In genomic region chr11:67260885-67261634, GRCh38 we compare ENCODE assay signal across 8 cellular contexts. TPM values are rescaled to one million over a fixed set of nuclear protein-coding genes. Genes with fewer than 3 reads are reported as not detected.
DNase-seq lines count a peak whose midpoint lies in the region; ATAC-seq and TF ChIP-seq lines count a peak whose summit lies in the region.
"Not testable (repeated sequence)": the region's sequence is repeated elsewhere in the genome, so short reads cannot be mapped to it uniquely, and the experiment has no call there.

No MANE protein-coding gene starts in this region.

- H3K9me3 ChIP-seq in CD4-positive, alpha-beta T cell (ENCODE audit: control insufficient read depth, low read length); iPS-18c (ENCODE audit: control insufficient read depth, insufficient read depth, low read length); neuron (ENCODE audit: low read length); subcutaneous abdominal adipose tissue (ENCODE audit: control insufficient read depth in 5 of 5, low read length in 5 of 5): not testable (repeated sequence)

- peak overlapping the region in 3 of 5 donors; percentile 47 to 73 (median 60) for H3K9ac ChIP-seq in subcutaneous abdominal adipose tissue (ENCODE audit: low read length in 5 of 5)

- not testable (repeated sequence) for H3K9me3 Mint-ChIP-seq in CD4-positive, alpha-beta T cell; endothelial cell (ENCODE audit: unreplicated experiment)

- POLR2A ChIA-PET in CD4-positive, alpha-beta T cell (lab: Charles Lee), result interaction anchor here (1.2 to 3.1 kb wide), 7 partner anchors 16 to 176 kb away, joined by 4 to 28 read pairs (median 8); partner anchors contain the start of genes ANKRD13D and PTPRCAP

- H3K4me1 Mint-ChIP-seq in CD4-positive, alpha-beta T cell (ENCODE audit: low read depth), result peaks cover 51% of the 10 kb centered on the region
- peaks cover 24% of the 10 kb centered on the region for H3K4me1 Mint-ChIP-seq in endothelial cell (ENCODE audit: unreplicated experiment)

- not testable (repeated sequence) for H3K27me3 ChIP-seq in CD4-positive, alpha-beta T cell (ENCODE audit: control insufficient read depth, insufficient read depth, low read length); neuron (ENCODE audit: insufficient read depth, low read length); subcutaneous abdominal adipose tissue (ENCODE audit: control insufficient read depth in 5 of 5, insufficient read depth in 4 of 5, low read length in 5 of 5)

- H3K4me3 Mint-ChIP-seq in CD4-positive, alpha-beta T cell, result peak overlapping the region; percentile 72
- peak overlapping the region; percentile 42 for H3K4me3 Mint-ChIP-seq in endothelial cell (ENCODE audit: unreplicated experiment)

- not testable (repeated sequence) for H3K4me1 ChIP-seq in neuron (ENCODE audit: insufficient read depth, low read length)
- peaks cover 4 to 49% (median 28%) of the 10 kb centered on the region in 5 donors for H3K4me1 ChIP-seq in subcutaneous abdominal adipose tissue (ENCODE audit: control insufficient read depth in 5 of 5, insufficient read depth in 5 of 5, low read length in 5 of 5)

- intact Hi-C loops in CD4-positive, alpha-beta T cell (cut with DNase I, micrococcal nuclease), result not testable (repeated sequence)

- H3K36me3 Mint-ChIP-seq in CD4-positive, alpha-beta T cell (ENCODE audit: low read depth), result peaks cover 19% of the 10 kb centered on the region
- peaks cover 21% of the 10 kb centered on the region for H3K36me3 Mint-ChIP-seq in endothelial cell (ENCODE audit: low read depth, unreplicated experiment)

- H3K27ac ChIP-seq in CD4-positive, alpha-beta T cell (ENCODE audit: low read depth, low read length); subcutaneous abdominal adipose tissue (ENCODE audit: low read depth, low read length): not testable (repeated sequence)

- H3K27ac Mint-ChIP-seq in CD4-positive, alpha-beta T cell; endothelial cell (ENCODE audit: unreplicated experiment): not testable (repeated sequence)

- ATAC-seq in CD4-positive, alpha-beta T cell (ENCODE audit: poor library complexity), result not testable (repeated sequence)

- CTCF ChIA-PET in CD4-positive, alpha-beta T cell (lab: Charles Lee), result interaction anchor here (1.3 to 4.9 kb wide), 5 partner anchors 8 to 121 kb away, joined by 3 to 57 read pairs (median 6); no protein-coding TSS in a partner anchor

- H2AFZ ChIP-seq in neuron (ENCODE audit: low read depth, low read length), result not testable (repeated sequence)

- not testable (repeated sequence) for H3K36me3 ChIP-seq in neuron (ENCODE audit: insufficient read depth, low read length)
- peaks cover 0 to 13% (median 5%) of the 10 kb centered on the region in 5 donors for H3K36me3 ChIP-seq in subcutaneous abdominal adipose tissue (ENCODE audit: control insufficient read depth in 5 of 5, insufficient read depth in 5 of 5, low read length in 5 of 5)

- DNase-seq in CD4-positive, alpha-beta T cell, result peak in 3 of 10 experiments; percentile 12 to 41 (median 28)
- DNase-seq in LoVo (ENCODE audit: low spot score), result peak; percentile 51
- DNase-seq in SK-N-DZ (ENCODE audit: low spot score), result peak; percentile 68
- DNase-seq in activated naive CD4-positive, alpha-beta T cell treated with anti-CD3 and anti-CD28 coated beads, Interleukin-2, amount 50 U/mL, for 16 hours, result peak; percentile 46
- peak; percentile 63 for DNase-seq in endothelial cell (ENCODE audit: low spot score)

- H3K4me3 ChIP-seq in iPS-18c (ENCODE audit: insufficient read depth, low read depth, low read length) (peak overlapping the region; percentile 40), neuron (ENCODE audit: low read length) (peak overlapping the region; percentile 46), subcutaneous abdominal adipose tissue (ENCODE audit: low read depth in 1 of 5, low read length in 5 of 5) (peak overlapping the region; percentile 22 to 59 (median 55))

- TF ChIP-seq CTCF in CD4-positive, alpha-beta T cell (IDR thresholded peaks at IDR 0.05); endothelial cell (IDR thresholded peaks at IDR 0.05; ENCODE audit: unreplicated experiment): not testable (repeated sequence)

- H3K27me3 Mint-ChIP-seq in CD4-positive, alpha-beta T cell, result not testable (repeated sequence)
- H3K27me3 Mint-ChIP-seq in endothelial cell (ENCODE audit: unreplicated experiment), result peaks cover 19% of the 10 kb centered on the region

RNA-seq across cellular contexts. Expression of gene GRK2, which starts 5.2 kb away (rescaled TPM):
- total RNA-seq in CD4-positive, alpha-beta T cell, result 100 to 1,000 TPM; 309 to 325 TPM
- polyA plus RNA-seq in SK-N-DZ (2014; cell fraction: cytosol; rRNA removed), result 63.4 and 72.0 TPM in 2 replicates
- 95.3 and 97.5 TPM in 2 replicates for polyA plus RNA-seq in SK-N-DZ (2014; cell fraction: nucleus; rRNA removed)
- 92.7 TPM for total RNA-seq in endothelial cell (ENCODE audit: unreplicated experiment)

RNA-seq across cellular contexts. Expression of gene ANKRD13D, which starts 28.0 kb away (rescaled TPM):
- total RNA-seq in CD4-positive, alpha-beta T cell, result 100 to 1,000 TPM; 160 to 161 TPM
- 21.1 and 25.4 TPM in 2 replicates for polyA plus RNA-seq in SK-N-DZ (2014; cell fraction: cytosol; rRNA removed)
- 91.5 and 113 TPM in 2 replicates for polyA plus RNA-seq in SK-N-DZ (2014; cell fraction: nucleus; rRNA removed)
- total RNA-seq in endothelial cell (ENCODE audit: unreplicated experiment), result 65.1 TPM

RNA-seq across cellular contexts. Expression of gene SSH3, which starts 42.3 kb away (rescaled TPM):
- 1 to 10 TPM; 8.5 to 8.8 TPM for total RNA-seq in CD4-positive, alpha-beta T cell
- 0.24 and 0.29 TPM in 2 replicates for polyA plus RNA-seq in SK-N-DZ (2014; cell fraction: cytosol; rRNA removed)
- 3.8 and 14.4 TPM in 2 replicates for polyA plus RNA-seq in SK-N-DZ (2014; cell fraction: nucleus; rRNA removed)
- total RNA-seq in endothelial cell (ENCODE audit: unreplicated experiment), result 7.3 TPM
